In genomic region chr16:19094542-19095365, GRCh38 we compare ENCODE assay signal across 3 cellular contexts.
TF ChIP-seq lines count a peak whose summit lies in the region.

No MANE protein-coding gene starts in this region.

TF ChIP-seq in SK-N-SH, 30 proteins besides CTCF, POLR2A, EP300 and RAD21 (continues in another document):
- TF ChIP-seq, protein P1, sequence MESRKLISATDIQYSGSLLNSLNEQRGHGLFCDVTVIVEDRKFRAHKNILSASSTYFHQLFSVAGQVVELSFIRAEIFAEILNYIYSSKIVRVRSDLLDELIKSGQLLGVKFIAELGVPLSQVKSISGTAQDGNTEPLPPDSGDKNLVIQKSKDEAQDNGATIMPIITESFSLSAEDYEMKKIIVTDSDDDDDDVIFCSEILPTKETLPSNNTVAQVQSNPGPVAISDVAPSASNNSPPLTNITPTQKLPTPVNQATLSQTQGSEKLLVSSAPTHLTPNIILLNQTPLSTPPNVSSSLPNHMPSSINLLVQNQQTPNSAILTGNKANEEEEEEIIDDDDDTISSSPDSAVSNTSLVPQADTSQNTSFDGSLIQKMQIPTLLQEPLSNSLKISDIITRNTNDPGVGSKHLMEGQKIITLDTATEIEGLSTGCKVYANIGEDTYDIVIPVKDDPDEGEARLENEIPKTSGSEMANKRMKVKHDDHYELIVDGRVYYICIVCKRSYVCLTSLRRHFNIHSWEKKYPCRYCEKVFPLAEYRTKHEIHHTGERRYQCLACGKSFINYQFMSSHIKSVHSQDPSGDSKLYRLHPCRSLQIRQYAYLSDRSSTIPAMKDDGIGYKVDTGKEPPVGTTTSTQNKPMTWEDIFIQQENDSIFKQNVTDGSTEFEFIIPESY (IDR thresholded peaks at IDR 0.05; ENCODE audit: borderline replicate concordance, low read depth), result no peak
- no peak for TF ChIP-seq USF2 (IDR thresholded peaks at IDR 0.05; ENCODE audit: borderline replicate concordance, low read depth, low read length)
- TF ChIP-seq SMC3 (IDR thresholded peaks at IDR 0.05; ENCODE audit: low read depth, low read length), result no peak
- TF ChIP-seq, protein P2, sequence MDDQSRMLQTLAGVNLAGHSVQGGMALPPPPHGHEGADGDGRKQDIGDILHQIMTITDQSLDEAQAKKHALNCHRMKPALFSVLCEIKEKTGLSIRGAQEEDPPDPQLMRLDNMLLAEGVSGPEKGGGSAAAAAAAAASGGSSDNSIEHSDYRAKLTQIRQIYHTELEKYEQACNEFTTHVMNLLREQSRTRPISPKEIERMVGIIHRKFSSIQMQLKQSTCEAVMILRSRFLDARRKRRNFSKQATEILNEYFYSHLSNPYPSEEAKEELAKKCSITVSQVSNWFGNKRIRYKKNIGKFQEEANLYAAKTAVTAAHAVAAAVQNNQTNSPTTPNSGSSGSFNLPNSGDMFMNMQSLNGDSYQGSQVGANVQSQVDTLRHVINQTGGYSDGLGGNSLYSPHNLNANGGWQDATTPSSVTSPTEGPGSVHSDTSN (IDR thresholded peaks at IDR 0.05), result no peak
- no peak for TF ChIP-seq FOXM1 (IDR thresholded peaks at IDR 0.05; ENCODE audit: low read depth)
- TF ChIP-seq MAX (IDR thresholded peaks at IDR 0.05; ENCODE audit: low read depth), result no peak
- no peak for TF ChIP-seq FOXJ3 (CRISPR knock-in tag; IDR thresholded peaks at IDR 0.05)
- no peak for TF ChIP-seq RCOR1 (IDR thresholded peaks at IDR 0.05; ENCODE audit: low read length)
- no peak for TF ChIP-seq CHD2 (IDR thresholded peaks at IDR 0.05; ENCODE audit: low read length, partially characterized antibody)

TF ChIP-seq in SK-N-SH treated with all-trans-retinoic acid at 6 μM for 48 hours, 23 proteins besides CTCF, POLR2A, EP300 and RAD21:
- TF ChIP-seq CSRNP3 (CRISPR knock-in tag; IDR thresholded peaks at IDR 0.05) (no peak), ZNF8 (CRISPR knock-in tag; IDR thresholded peaks at IDR 0.05) (no peak), ZFP3 (CRISPR knock-in tag; IDR thresholded peaks at IDR 0.05) (no peak), TOX (CRISPR knock-in tag; IDR thresholded peaks at IDR 0.05; ENCODE audit: borderline replicate concordance) (no peak), ZFP30 (CRISPR knock-in tag; IDR thresholded peaks at IDR 0.05) (no peak), GLIS3 (CRISPR knock-in tag; IDR thresholded peaks at IDR 0.05) (no peak), CREB5 (CRISPR knock-in tag; IDR thresholded peaks at IDR 0.05; ENCODE audit: low read depth) (no peak), ZNF70 (CRISPR knock-in tag; IDR thresholded peaks at IDR 0.05) (no peak), PPARA (CRISPR knock-in tag; IDR thresholded peaks at IDR 0.05; ENCODE audit: borderline replicate concordance) (no peak), BACH2 (CRISPR knock-in tag; IDR thresholded peaks at IDR 0.05; ENCODE audit: borderline replicate concordance) (no peak), ZC3H10 (CRISPR knock-in tag; IDR thresholded peaks at IDR 0.05) (no peak), ZNF565 (CRISPR knock-in tag; conservative IDR thresholded peaks at IDR 0.05; ENCODE audit: low read depth) (no peak), OSR1 (CRISPR knock-in tag; IDR thresholded peaks at IDR 0.05) (no peak), TCF4 (CRISPR knock-in tag; IDR thresholded peaks at IDR 0.05; ENCODE audit: borderline replicate concordance) (no peak)
- TF ChIP-seq, protein P3, sequence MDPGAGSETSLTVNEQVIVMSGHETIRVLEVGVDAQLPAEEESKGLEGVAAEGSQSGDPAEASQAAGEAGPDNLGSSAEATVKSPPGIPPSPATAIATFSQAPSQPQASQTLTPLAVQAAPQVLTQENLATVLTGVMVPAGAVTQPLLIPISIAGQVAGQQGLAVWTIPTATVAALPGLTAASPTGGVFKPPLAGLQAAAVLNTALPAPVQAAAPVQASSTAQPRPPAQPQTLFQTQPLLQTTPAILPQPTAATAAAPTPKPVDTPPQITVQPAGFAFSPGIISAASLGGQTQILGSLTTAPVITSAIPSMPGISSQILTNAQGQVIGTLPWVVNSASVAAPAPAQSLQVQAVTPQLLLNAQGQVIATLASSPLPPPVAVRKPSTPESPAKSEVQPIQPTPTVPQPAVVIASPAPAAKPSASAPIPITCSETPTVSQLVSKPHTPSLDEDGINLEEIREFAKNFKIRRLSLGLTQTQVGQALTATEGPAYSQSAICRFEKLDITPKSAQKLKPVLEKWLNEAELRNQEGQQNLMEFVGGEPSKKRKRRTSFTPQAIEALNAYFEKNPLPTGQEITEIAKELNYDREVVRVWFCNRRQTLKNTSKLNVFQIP (CRISPR knock-in tag; IDR thresholded peaks at IDR 0.05; ENCODE audit: borderline replicate concordance, low read depth), result no peak
- TF ChIP-seq, protein P4, sequence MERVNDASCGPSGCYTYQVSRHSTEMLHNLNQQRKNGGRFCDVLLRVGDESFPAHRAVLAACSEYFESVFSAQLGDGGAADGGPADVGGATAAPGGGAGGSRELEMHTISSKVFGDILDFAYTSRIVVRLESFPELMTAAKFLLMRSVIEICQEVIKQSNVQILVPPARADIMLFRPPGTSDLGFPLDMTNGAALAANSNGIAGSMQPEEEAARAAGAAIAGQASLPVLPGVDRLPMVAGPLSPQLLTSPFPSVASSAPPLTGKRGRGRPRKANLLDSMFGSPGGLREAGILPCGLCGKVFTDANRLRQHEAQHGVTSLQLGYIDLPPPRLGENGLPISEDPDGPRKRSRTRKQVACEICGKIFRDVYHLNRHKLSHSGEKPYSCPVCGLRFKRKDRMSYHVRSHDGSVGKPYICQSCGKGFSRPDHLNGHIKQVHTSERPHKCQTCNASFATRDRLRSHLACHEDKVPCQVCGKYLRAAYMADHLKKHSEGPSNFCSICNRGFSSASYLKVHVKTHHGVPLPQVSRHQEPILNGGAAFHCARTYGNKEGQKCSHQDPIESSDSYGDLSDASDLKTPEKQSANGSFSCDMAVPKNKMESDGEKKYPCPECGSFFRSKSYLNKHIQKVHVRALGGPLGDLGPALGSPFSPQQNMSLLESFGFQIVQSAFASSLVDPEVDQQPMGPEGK (CRISPR knock-in tag; IDR thresholded peaks at IDR 0.05; ENCODE audit: borderline replicate concordance), result no peak

TF ChIP-seq in K562, 482 proteins besides CTCF, POLR2A, EP300 and RAD21 (continues in another document):
- TF ChIP-seq ZBTB40 (IDR thresholded peaks at IDR 0.05), result peak; percentile 74
- TF ChIP-seq ZBTB40 (CRISPR knock-in tag; IDR thresholded peaks at IDR 0.05), result no peak
- TF ChIP-seq TSC22D4 (tag; IDR thresholded peaks at IDR 0.05), result no peak
- TF ChIP-seq, protein P5, sequence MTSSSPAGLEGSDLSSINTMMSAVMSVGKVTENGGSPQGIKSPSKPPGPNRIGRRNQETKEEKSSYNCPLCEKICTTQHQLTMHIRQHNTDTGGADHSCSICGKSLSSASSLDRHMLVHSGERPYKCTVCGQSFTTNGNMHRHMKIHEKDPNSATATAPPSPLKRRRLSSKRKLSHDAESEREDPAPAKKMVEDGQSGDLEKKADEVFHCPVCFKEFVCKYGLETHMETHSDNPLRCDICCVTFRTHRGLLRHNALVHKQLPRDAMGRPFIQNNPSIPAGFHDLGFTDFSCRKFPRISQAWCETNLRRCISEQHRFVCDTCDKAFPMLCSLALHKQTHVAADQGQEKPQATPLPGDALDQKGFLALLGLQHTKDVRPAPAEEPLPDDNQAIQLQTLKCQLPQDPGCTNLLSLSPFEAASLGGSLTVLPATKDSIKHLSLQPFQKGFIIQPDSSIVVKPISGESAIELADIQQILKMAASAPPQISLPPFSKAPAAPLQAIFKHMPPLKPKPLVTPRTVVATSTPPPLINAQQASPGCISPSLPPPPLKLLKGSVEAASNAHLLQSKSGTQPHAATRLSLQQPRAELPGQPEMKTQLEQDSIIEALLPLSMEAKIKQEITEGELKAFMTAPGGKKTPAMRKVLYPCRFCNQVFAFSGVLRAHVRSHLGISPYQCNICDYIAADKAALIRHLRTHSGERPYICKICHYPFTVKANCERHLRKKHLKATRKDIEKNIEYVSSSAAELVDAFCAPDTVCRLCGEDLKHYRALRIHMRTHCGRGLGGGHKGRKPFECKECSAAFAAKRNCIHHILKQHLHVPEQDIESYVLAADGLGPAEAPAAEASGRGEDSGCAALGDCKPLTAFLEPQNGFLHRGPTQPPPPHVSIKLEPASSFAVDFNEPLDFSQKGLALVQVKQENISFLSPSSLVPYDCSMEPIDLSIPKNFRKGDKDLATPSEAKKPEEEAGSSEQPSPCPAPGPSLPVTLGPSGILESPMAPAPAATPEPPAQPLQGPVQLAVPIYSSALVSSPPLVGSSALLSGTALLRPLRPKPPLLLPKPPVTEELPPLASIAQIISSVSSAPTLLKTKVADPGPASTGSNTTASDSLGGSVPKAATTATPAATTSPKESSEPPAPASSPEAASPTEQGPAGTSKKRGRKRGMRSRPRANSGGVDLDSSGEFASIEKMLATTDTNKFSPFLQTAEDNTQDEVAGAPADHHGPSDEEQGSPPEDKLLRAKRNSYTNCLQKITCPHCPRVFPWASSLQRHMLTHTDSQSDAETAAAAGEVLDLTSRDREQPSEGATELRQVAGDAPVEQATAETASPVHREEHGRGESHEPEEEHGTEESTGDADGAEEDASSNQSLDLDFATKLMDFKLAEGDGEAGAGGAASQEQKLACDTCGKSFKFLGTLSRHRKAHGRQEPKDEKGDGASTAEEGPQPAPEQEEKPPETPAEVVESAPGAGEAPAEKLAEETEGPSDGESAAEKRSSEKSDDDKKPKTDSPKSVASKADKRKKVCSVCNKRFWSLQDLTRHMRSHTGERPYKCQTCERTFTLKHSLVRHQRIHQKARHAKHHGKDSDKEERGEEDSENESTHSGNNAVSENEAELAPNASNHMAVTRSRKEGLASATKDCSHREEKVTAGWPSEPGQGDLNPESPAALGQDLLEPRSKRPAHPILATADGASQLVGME (CRISPR knock-in tag; IDR thresholded peaks at IDR 0.05), result no peak
- 0 out of 2 replicates have a peak, but pooled peaks have one; percentile 23 for TF ChIP-seq MXI1 (IDR thresholded peaks at IDR 0.05; ENCODE audit: low read depth, low read length)
